Comparison of ENCODE assay signal across 9 cellular contexts in genomic region chr1:234965128-234965527, GRCh38.
DNase-seq lines count a peak whose midpoint lies in the region; ATAC-seq, FAIRE-seq and TF ChIP-seq lines count a peak whose summit lies in the region.
"Had no signal": no experiment of that assay in that cellular context is flagged by ENCODE, and none has a peak within 500 bp of the region (broad histone marks: within the 10 kb centered on the region; RNA-seq: fewer than 3 reads in every experiment).

No MANE protein-coding gene starts in this region.

- H3K9me3 Mint-ChIP-seq in activated T-cell treated with anti-CD3 and anti-CD28 coated beads, Interleukin-2, amount 50 U/mL, for 24 hours: no peaks in the 10 kb centered on the region
- H3K9me3 Mint-ChIP-seq in activated CD8-positive, alpha-beta T cell treated with anti-CD3 and anti-CD28 coated beads, Interleukin-2, amount 10 ng/mL, durations not matched to agents 7 days and 5 days (ENCODE audit: insufficient read depth): no peaks in the 10 kb centered on the region

- no peaks in the 10 kb centered on the region for H4K20me1 ChIP-seq in keratinocyte (ENCODE audit: control insufficient read depth, extremely low read depth, insufficient read depth, low read length)

- no peaks in the 10 kb centered on the region for H3K9me3 ChIP-seq in keratinocyte (ENCODE audit: control insufficient read depth, low read depth, low read length)
- H3K9me3 ChIP-seq in suprapubic skin: no peaks in the 10 kb centered on the region

- peaks cover 73% of the 10 kb centered on the region for H3K4me1 Mint-ChIP-seq in activated T-cell treated with anti-CD3 and anti-CD28 coated beads, Interleukin-2, amount 50 U/mL, for 24 hours (ENCODE audit: low read depth)
- H3K4me1 Mint-ChIP-seq in activated CD8-positive, alpha-beta T cell treated with anti-CD3 and anti-CD28 coated beads, Interleukin-2, amount 10 ng/mL, durations not matched to agents 7 days and 5 days (ENCODE audit: low read depth): peaks cover 70% of the 10 kb centered on the region

- TF ChIP-seq POLR2A in suprapubic skin (IDR thresholded peaks at IDR 0.05): no peak

- no peaks in the 10 kb centered on the region for H3K9me1 ChIP-seq in keratinocyte (ENCODE audit: control insufficient read depth, extremely low read depth, insufficient read depth, low read length)

- no peak for ATAC-seq in activated CD8-positive, alpha-beta T cell treated with anti-CD3 and anti-CD28 coated beads, Interleukin-2, amount 10 ng/mL, durations not matched to agents 7 days and 5 days
- no peak for ATAC-seq in HG03039 (IDR thresholded peaks at IDR 0.05; ENCODE audit: unreplicated experiment)

- H2AFZ ChIP-seq in keratinocyte (ENCODE audit: control insufficient read depth, low read length): peak overlapping the region; percentile 36

- H3K27me3 ChIP-seq in keratinocyte (ENCODE audit: control insufficient read depth, extremely low read depth, insufficient read depth, low read length) (no peaks in the 10 kb centered on the region), suprapubic skin (no peaks in the 10 kb centered on the region)

- no peak overlapping the region for H3K4me2 ChIP-seq in keratinocyte (ENCODE audit: control insufficient read depth, extremely low read depth, insufficient read depth, low read depth, low read length)

- H3K9ac ChIP-seq in keratinocyte (ENCODE audit: control insufficient read depth, extremely low read depth, insufficient read depth, low read length): no peak overlapping the region

- peaks cover 4% of the 10 kb centered on the region for H3K36me3 Mint-ChIP-seq in activated T-cell treated with anti-CD3 and anti-CD28 coated beads, Interleukin-2, amount 50 U/mL, for 24 hours (ENCODE audit: low read depth)
- peaks cover 9% of the 10 kb centered on the region for H3K36me3 Mint-ChIP-seq in activated CD8-positive, alpha-beta T cell treated with anti-CD3 and anti-CD28 coated beads, Interleukin-2, amount 10 ng/mL, durations not matched to agents 7 days and 5 days (ENCODE audit: low read depth)

- dilution Hi-C loops in keratinocyte (cut with MboI; ENCODE audit: extremely low pct_ligation_motif_present, low sequenced_read_pairs): no loop called here

- DNase-seq in activated T-cell treated with anti-CD3 and anti-CD28 coated beads, Interleukin-2, amount 50 U/mL, for 24 hours: peak; percentile 35
- DNase-seq in activated T-cell treated with anti-CD3 and anti-CD28 coated beads, Interleukin-2, amount 50 U/mL, for 1 hour: no peak
- DNase-seq in activated CD8-positive, alpha-beta T cell treated with anti-CD3 and anti-CD28 coated beads, Interleukin-2, amount 10 ng/mL, durations not matched to agents 7 days and 5 days: no peak
- no peak for DNase-seq in keratinocyte (ENCODE audit: low read depth, low spot score)
- DNase-seq in suprapubic skin (ENCODE audit: low spot score in 2 of 2): peak in 1 of 2 donors; percentile 28
- DNase-seq in caudate nucleus (lab: John Stamatoyannopoulos, UW): no peak
- DNase-seq in glomerular visceral epithelial cell (ENCODE audit: extremely low spot score): no peak
- DNase-seq: NCI-H82 had no signal

- POLR2A ChIA-PET in activated CD8-positive, alpha-beta T cell treated with anti-CD3 and anti-CD28 coated beads, Interleukin-2, amount 10 ng/mL, durations not matched to agents 7 days and 5 days (lab: Charles Lee): interaction anchor here (0.7 to 3.2 kb wide), 4 partner anchors 15 to 354 kb away, joined by 3 to 29 read pairs (median 4); partner anchors contain the start of gene IRF2BP2

- H3K27me3 Mint-ChIP-seq in activated T-cell treated with anti-CD3 and anti-CD28 coated beads, Interleukin-2, amount 50 U/mL, for 24 hours: no peaks in the 10 kb centered on the region
- no peaks in the 10 kb centered on the region for H3K27me3 Mint-ChIP-seq in activated CD8-positive, alpha-beta T cell treated with anti-CD3 and anti-CD28 coated beads, Interleukin-2, amount 10 ng/mL, durations not matched to agents 7 days and 5 days (ENCODE audit: low read depth)

- no peak for FAIRE-seq in keratinocyte (lab: Jason Lieb, UNC)

- CTCF ChIA-PET in activated CD8-positive, alpha-beta T cell treated with anti-CD3 and anti-CD28 coated beads, Interleukin-2, amount 10 ng/mL, durations not matched to agents 7 days and 5 days (lab: Charles Lee): interaction anchor here (0.8 to 5.9 kb wide), 4 partner anchors 10 to 118 kb away, joined by 3 to 28 read pairs (median 3); no protein-coding TSS in a partner anchor

- no peaks in the 10 kb centered on the region for H3K79me2 ChIP-seq in keratinocyte (ENCODE audit: control insufficient read depth, insufficient read depth, low read length)

- no peak overlapping the region for H3K4me3 Mint-ChIP-seq in activated T-cell treated with anti-CD3 and anti-CD28 coated beads, Interleukin-2, amount 50 U/mL, for 24 hours
- no peak overlapping the region for H3K4me3 Mint-ChIP-seq in activated CD8-positive, alpha-beta T cell treated with anti-CD3 and anti-CD28 coated beads, Interleukin-2, amount 10 ng/mL, durations not matched to agents 7 days and 5 days

- TF ChIP-seq CTCF in keratinocyte (optimal IDR thresholded peaks at IDR 0.05 in 1 of 3, IDR thresholded peaks at IDR 0.05 in 1 of 3, conservative IDR thresholded peaks at IDR 0.05 in 1 of 3; ENCODE audit: extremely low read depth in 1 of 3, insufficient read depth in 2 of 3, low read length in 3 of 3): no peak
- TF ChIP-seq CTCF in suprapubic skin (IDR thresholded peaks at IDR 0.05): no peak

- TF ChIP-seq EP300 in suprapubic skin (IDR thresholded peaks at IDR 0.05): no peak

- H3K36me3 ChIP-seq in keratinocyte (ENCODE audit: control insufficient read depth in 2 of 2, extremely low read depth in 1 of 2, insufficient read depth in 2 of 2, low read length in 2 of 2): no peaks in the 10 kb centered on the region
- H3K36me3 ChIP-seq in suprapubic skin: no peaks in the 10 kb centered on the region

- H3K4me3 ChIP-seq in keratinocyte (ENCODE audit: control insufficient read depth in 2 of 3, extremely low read depth in 1 of 3, insufficient read depth in 2 of 3, low read depth in 1 of 3, low read length in 3 of 3) (no peak overlapping the region), suprapubic skin (no peak overlapping the region)

- H3K27ac Mint-ChIP-seq in activated T-cell treated with anti-CD3 and anti-CD28 coated beads, Interleukin-2, amount 50 U/mL, for 24 hours: peak overlapping the region; percentile 82
- peak overlapping the region; percentile 81 for H3K27ac Mint-ChIP-seq in activated CD8-positive, alpha-beta T cell treated with anti-CD3 and anti-CD28 coated beads, Interleukin-2, amount 10 ng/mL, durations not matched to agents 7 days and 5 days

- no peak overlapping the region for H3K27ac ChIP-seq in keratinocyte (ENCODE audit: control insufficient read depth, insufficient read depth, low read length)
- peak overlapping the region; percentile 3 for H3K27ac ChIP-seq in suprapubic skin
- H3K27ac ChIP-seq in caudate nucleus (ENCODE audit: low read depth, low read length): no peak overlapping the region

- peaks cover 12% of the 10 kb centered on the region for H3K4me1 ChIP-seq in keratinocyte (ENCODE audit: control insufficient read depth, extremely low read depth, insufficient read depth, low read length)
- peaks cover 65% of the 10 kb centered on the region for H3K4me1 ChIP-seq in suprapubic skin
